ENCODE assay signal across 12 cellular contexts in the genomic region with DNA sequence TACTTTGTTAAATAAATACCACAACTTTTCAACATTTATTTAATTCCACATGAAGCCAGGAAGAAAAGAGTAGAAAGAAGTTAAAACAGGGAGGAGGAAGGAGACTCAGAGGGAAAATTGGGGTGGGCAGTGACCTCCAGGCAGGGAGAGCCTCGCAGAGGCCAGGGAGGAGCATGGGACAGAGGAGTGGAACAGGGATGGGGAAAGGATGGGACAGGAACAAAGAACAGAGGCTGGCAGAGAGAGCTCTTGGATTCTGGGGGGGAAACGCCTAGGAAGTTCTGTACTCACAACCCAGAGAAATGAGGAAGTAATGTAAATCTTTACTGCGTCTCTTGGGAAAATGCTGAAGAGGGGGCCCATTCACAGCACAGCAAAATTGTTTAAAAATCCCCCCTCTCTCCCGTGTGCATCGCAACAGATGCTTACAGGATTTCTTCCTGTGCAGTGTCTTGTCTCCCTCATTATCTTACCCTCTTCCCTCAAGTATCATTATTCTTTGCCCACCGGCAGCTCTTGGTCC.
A peak's percentile ranks its signal among the peaks of the same experiment; 100 is the strongest.
DNase-seq lines count a peak whose midpoint lies in the region; ATAC-seq, FAIRE-seq and TF ChIP-seq lines count a peak whose summit lies in the region.
"Had no signal": no experiment of that assay in that cellular context is flagged by ENCODE, and none has a peak within 500 bp of the region (broad histone marks: within the 10 kb centered on the region; RNA-seq: fewer than 3 reads in every experiment).

No MANE protein-coding gene starts in this region.

- intact Hi-C loops in OCI-LY7 (cut with micrococcal nuclease; ENCODE audit: unreplicated experiment): loop anchor here (10.0 kb wide), 1 partner anchor 475 kb away; no protein-coding TSS in a partner anchor
- intact Hi-C loops in stomach (cut with DNase I; ENCODE audit: low total_unique reads): no loop called here

- CTCF ChIA-PET in OCI-LY7 (lab: Charles Lee; ENCODE audit: unreplicated experiment): no interaction called here

- no peaks in the 10 kb centered on the region for H3K36me3 Mint-ChIP-seq in stimulated activated memory B cell treated with anti-CD40 and anti-IgM and Interleukin-4, amounts not matched to agents 10 μg/mL and 1 μg/mL and 100 μg/mL, for 72 hours

- H3K27me3 ChIP-seq in stomach (no peaks in the 10 kb centered on the region), small intestine (ENCODE audit: control insufficient read depth in 2 of 2, insufficient read depth in 2 of 2, low read length in 2 of 2) (no peaks in the 10 kb centered on the region)

- H3K9me2 ChIP-seq in OCI-LY7 (ENCODE audit: insufficient read depth, low read length): no peaks in the 10 kb centered on the region

- ATAC-seq in HG02938 (IDR thresholded peaks at IDR 0.05; ENCODE audit: unreplicated experiment): peak; percentile 81
- ATAC-seq in stimulated activated memory B cell treated with anti-CD40 and anti-IgM and Interleukin-4, amounts not matched to agents 10 μg/mL and 1 μg/mL and 100 μg/mL, for 72 hours: peak; percentile 68

- no peak for TF ChIP-seq POLR2A in stomach (IDR thresholded peaks at IDR 0.05)

- no peaks in the 10 kb centered on the region for H3K36me3 ChIP-seq in OCI-LY7 (ENCODE audit: insufficient read depth, low read length)
- H3K36me3 ChIP-seq in stomach: no peaks in the 10 kb centered on the region
- H3K36me3 ChIP-seq in small intestine (ENCODE audit: control insufficient read depth in 2 of 2, insufficient read depth in 2 of 2, low read length in 2 of 2): no peaks in the 10 kb centered on the region

- peak overlapping the region; percentile 55 for H3K4me2 ChIP-seq in OCI-LY7 (ENCODE audit: low read length)

- H3K4me1 ChIP-seq in OCI-LY7 (ENCODE audit: insufficient read depth, low read length, poor library complexity, severe bottlenecking) (peaks cover 16% of the 10 kb centered on the region), stomach (peaks cover 0 to 11% (median 2%) of the 10 kb centered on the region in 4 donors), small intestine (ENCODE audit: control insufficient read depth in 2 of 2, insufficient read depth in 1 of 2, low read depth in 1 of 2, low read length in 1 of 2) (no peaks in the 10 kb centered on the region)

- H3K4me3 ChIP-seq in OCI-LY7 (ENCODE audit: low read depth, low read length, poor library complexity, severe bottlenecking) (no peak overlapping the region), stomach (no peak overlapping the region), small intestine (ENCODE audit: low read depth in 1 of 2, low read length in 2 of 2) (no peak overlapping the region)

- no peaks in the 10 kb centered on the region for H3K9me3 Mint-ChIP-seq in stimulated activated memory B cell treated with anti-CD40 and anti-IgM and Interleukin-4, amounts not matched to agents 10 μg/mL and 1 μg/mL and 100 μg/mL, for 72 hours
- H3K9me3 Mint-ChIP-seq: T-helper 1 cell treated with Interleukin-12 subunit alpha and Interleukin-12 subunit beta and Interleukin-4 antibody, amounts not matched to agents 30 μg/mL and 1 μg/mL, for 36 hours had no signal

- H2AFZ ChIP-seq in OCI-LY7 (ENCODE audit: low read length): peak overlapping the region; percentile 66

- TF ChIP-seq CTCF in OCI-LY7 (conservative IDR thresholded peaks at IDR 0.05; ENCODE audit: low read length) (no peak), stomach (IDR thresholded peaks at IDR 0.05) (no peak)

- H3K27me3 Mint-ChIP-seq in stimulated activated memory B cell treated with anti-CD40 and anti-IgM and Interleukin-4, amounts not matched to agents 10 μg/mL and 1 μg/mL and 100 μg/mL, for 72 hours: no peaks in the 10 kb centered on the region

- POLR2A ChIA-PET in OCI-LY7 (lab: Charles Lee): interaction anchor here (0.7 kb wide), 1 partner anchor 14 kb away, joined by 4 read pairs; no protein-coding TSS in a partner anchor

- no TSS peak for BruUV-seq in OCI-LY7 (replicated peaks; lab: Mats Ljungman, UMichigan)

- H4K20me1 ChIP-seq in OCI-LY7 (ENCODE audit: insufficient read depth, low read length): no peaks in the 10 kb centered on the region

- TF ChIP-seq EP300 in stomach (IDR thresholded peaks at IDR 0.05): no peak

- no peaks in the 10 kb centered on the region for H3K79me2 ChIP-seq in OCI-LY7 (ENCODE audit: insufficient read depth, low read depth, low read length)

- WGBS in stomach, 5 donors: 55 to 61% (median 59%) methylated on average over 6 of the region's 6 CpGs
- WGBS in small intestine, 3 donors: 47 to 64% (median 53%) methylated on average over 6 of the region's 6 CpGs

- DNase-seq in SIG-M5 treated with dmso at 0.1 percent for 504 hours (lab: John Stamatoyannopoulos, UW; ENCODE audit: unreplicated experiment) (peak; percentile 7), SIG-M5 (lab: John Stamatoyannopoulos, UW) (no peak), OCI-LY7 (ENCODE audit: low spot score) (peak; percentile 47), stomach (no peak), small intestine (no peak), A172 (ENCODE audit: low spot score) (no peak)
- DNase-seq: activated T-cell treated with anti-CD3 and anti-CD28 coated beads for 4 hours, NCI-H510A treated with DMSO at 0.1 percent for 48 hours had no signal

- no peak overlapping the region for H3K27ac ChIP-seq in OCI-LY7 (ENCODE audit: low read depth, low read length, poor library complexity, severe bottlenecking)
- H3K27ac ChIP-seq in stomach: no peak overlapping the region
- no peak overlapping the region for H3K27ac ChIP-seq in small intestine (ENCODE audit: low read depth in 1 of 2, low read length in 1 of 2)

- H3K27ac Mint-ChIP-seq in stimulated activated memory B cell treated with anti-CD40 and anti-IgM and Interleukin-4, amounts not matched to agents 10 μg/mL and 1 μg/mL and 100 μg/mL, for 72 hours: peak overlapping the region; percentile 41
- H3K27ac Mint-ChIP-seq: T-helper 1 cell treated with Interleukin-12 subunit alpha and Interleukin-12 subunit beta and Interleukin-4 antibody, amounts not matched to agents 30 μg/mL and 1 μg/mL, for 36 hours had no signal

- FAIRE-seq in small intestine (lab: Jason Lieb, UNC): no peak
- FAIRE-seq: A204.1 had no signal

- H3K9me3 ChIP-seq in OCI-LY7 (ENCODE audit: low read length): no peaks in the 10 kb centered on the region
- H3K9me3 ChIP-seq in stomach: no peaks in the 10 kb centered on the region
- no peaks in the 10 kb centered on the region for H3K9me3 ChIP-seq in small intestine (ENCODE audit: control insufficient read depth, low read depth)

- peak overlapping the region; percentile 30 for H3K4me3 Mint-ChIP-seq in stimulated activated memory B cell treated with anti-CD40 and anti-IgM and Interleukin-4, amounts not matched to agents 10 μg/mL and 1 μg/mL and 100 μg/mL, for 72 hours
- H3K4me3 Mint-ChIP-seq: T-helper 1 cell treated with Interleukin-12 subunit alpha and Interleukin-12 subunit beta and Interleukin-4 antibody, amounts not matched to agents 30 μg/mL and 1 μg/mL, for 36 hours had no signal

- peaks cover 20% of the 10 kb centered on the region for H3K4me1 Mint-ChIP-seq in stimulated activated memory B cell treated with anti-CD40 and anti-IgM and Interleukin-4, amounts not matched to agents 10 μg/mL and 1 μg/mL and 100 μg/mL, for 72 hours

Comparison
In these comparisons a context has a peak if more than half of its experiments do, and no peak if none do; other contexts are left out.
1. DNase-seq: peak in SIG-M5 treated with dmso at 0.1 percent for 504 hours (single experiment) and OCI-LY7 (single experiment); none in SIG-M5 (single experiment), stomach (single experiment), small intestine (single experiment) and A172 (single experiment).